ENCODE assay signal across 7 cellular contexts in genomic region chr6:159727717-159728440, GRCh38. TPM values are rescaled to one million over a fixed set of nuclear protein-coding genes. Genes with fewer than 3 reads are reported as not detected.
DNase-seq lines count a peak whose midpoint lies in the region; ATAC-seq, FAIRE-seq and TF ChIP-seq lines count a peak whose summit lies in the region.

No MANE protein-coding gene starts in this region.

- peak; percentile 36 for ATAC-seq in GM19452 (IDR thresholded peaks at IDR 0.05; ENCODE audit: unreplicated experiment)
- ATAC-seq in HG03457 (IDR thresholded peaks at IDR 0.05; ENCODE audit: unreplicated experiment), result peak; percentile 27
- ATAC-seq in aorta (ENCODE audit: low FRiP score), result peak; percentile 69

- no peaks in the 10 kb centered on the region for H3K9me2 ChIP-seq in SK-N-SH

- no peak for DNase-seq in SK-N-SH
- DNase-seq in aorta, result peak in 1 of 2 donors; percentile 68

- TF ChIP-seq RAD21 in SK-N-SH (IDR thresholded peaks at IDR 0.05; ENCODE audit: low read length), result no peak

- H3K9ac ChIP-seq in ES-I3 (ENCODE audit: low read depth, low read length) (peak overlapping the region; percentile 93), SK-N-SH (peak overlapping the region; percentile 97), muscle layer of colon (ENCODE audit: low read length) (peak overlapping the region; percentile 94)

- peak overlapping the region; percentile 82 to 85 for H3K4me3 ChIP-seq in SK-N-SH (ENCODE audit: low read depth in 2 of 2, low read length in 1 of 2)
- H3K4me3 ChIP-seq in muscle layer of colon (ENCODE audit: low read depth in 1 of 2, low read length in 2 of 2), result peak overlapping the region; percentile 69 to 76
- peak overlapping the region; percentile 64 to 81 for H3K4me3 ChIP-seq in aorta (ENCODE audit: low read length in 2 of 2)

- H3K27ac ChIP-seq in SK-N-SH (ENCODE audit: low read depth in 2 of 2, low read length in 1 of 2), result peak overlapping the region; percentile 94 to 97
- H3K27ac ChIP-seq in muscle layer of colon (ENCODE audit: low read depth, low read length), result peak overlapping the region; percentile 90
- peak overlapping the region; percentile 93 to 97 for H3K27ac ChIP-seq in aorta (ENCODE audit: low read depth in 1 of 2, low read length in 2 of 2)

- no peak for TF ChIP-seq EP300 in SK-N-SH (IDR thresholded peaks at IDR 0.05; ENCODE audit: borderline replicate concordance in 1 of 2, low read depth in 1 of 2, low read length in 1 of 2)

- no peak for TF ChIP-seq CTCF in SK-N-SH (IDR thresholded peaks at IDR 0.05)

- H2AFZ ChIP-seq in SK-N-SH (ENCODE audit: low read depth), result 0 out of 2 replicates have a peak overlapping the region, but pooled peaks have one; percentile 27

- CTCF ChIA-PET in SK-N-SH (lab: Yijun Ruan, JAX), result interaction anchor here (1.5 to 3.6 kb wide), 2 partner anchors 10 to 36 kb away, joined by 4 to 21 read pairs; no protein-coding TSS in a partner anchor

- intact Hi-C loops in aorta (cut with DNase I), result loop anchor here (1.0 to 5.0 kb wide), 4 partner anchors 34 to 61 kb away; partner anchors contain the start of genes SOD2 (in 2 of the 2), ACAT2 (in 1 of the 2) and TCP1 (in 1 of the 2)

- H3K9me3 ChIP-seq in ES-I3 (ENCODE audit: control insufficient read depth, insufficient read depth, low read length) (no peaks in the 10 kb centered on the region), SK-N-SH (no peaks in the 10 kb centered on the region), muscle layer of colon (ENCODE audit: low read length) (no peaks in the 10 kb centered on the region), aorta (ENCODE audit: control insufficient read depth, low read length) (no peaks in the 10 kb centered on the region)

- H3K79me2 ChIP-seq in SK-N-SH (ENCODE audit: insufficient read depth), result peaks cover 93% of the 10 kb centered on the region

- peaks cover 50% of the 10 kb centered on the region for H4K20me1 ChIP-seq in SK-N-SH (ENCODE audit: insufficient read depth)

- H3K4me2 ChIP-seq in SK-N-SH, result peak overlapping the region; percentile 76

- H3K27me3 ChIP-seq in SK-N-SH (ENCODE audit: insufficient read depth), result no peaks in the 10 kb centered on the region
- H3K27me3 ChIP-seq in muscle layer of colon (ENCODE audit: control insufficient read depth in 1 of 2, insufficient read depth in 2 of 2, low read length in 2 of 2), result no peaks in the 10 kb centered on the region
- H3K27me3 ChIP-seq in aorta (ENCODE audit: control insufficient read depth in 1 of 2, insufficient read depth in 2 of 2, low read length in 1 of 2), result no peaks in the 10 kb centered on the region

- no peaks in the 10 kb centered on the region for H3K36me3 ChIP-seq in ES-I3 (ENCODE audit: insufficient read depth, low read length)
- peaks cover 2 to 4% of the 10 kb centered on the region in 2 experiments for H3K36me3 ChIP-seq in SK-N-SH (replicated peaks in 1 of 2; ENCODE audit: control insufficient read depth in 1 of 2, insufficient read depth in 2 of 2, low read length in 1 of 2)
- H3K36me3 ChIP-seq in muscle layer of colon (ENCODE audit: insufficient read depth, low read length), result peaks cover 3% of the 10 kb centered on the region
- no peaks in the 10 kb centered on the region for H3K36me3 ChIP-seq in aorta (ENCODE audit: control insufficient read depth in 1 of 2, insufficient read depth in 2 of 2, low read length in 1 of 2)

- no peaks in the 10 kb centered on the region for H3F3A ChIP-seq in SK-N-SH (replicated peaks; ENCODE audit: insufficient read depth)

- peak; percentile 55 for FAIRE-seq in endometrium (lab: Jason Lieb, UNC)

- peaks cover 11% of the 10 kb centered on the region; the same call in 1 of the 2 replicates for H3K4me1 ChIP-seq in ES-I3 (ENCODE audit: insufficient read depth, low read length)
- peaks cover 4 to 9% of the 10 kb centered on the region in 2 experiments; a peak in 3 of 4 replicates for H3K4me1 ChIP-seq in SK-N-SH (ENCODE audit: control insufficient read depth in 1 of 2, insufficient read depth in 2 of 2, low read depth in 1 of 2, low read length in 1 of 2)
- H3K4me1 ChIP-seq in muscle layer of colon (ENCODE audit: insufficient read depth, low read length), result peaks cover 26% of the 10 kb centered on the region
- peaks cover 0 to 2% of the 10 kb centered on the region in 2 donors for H3K4me1 ChIP-seq in aorta (ENCODE audit: control insufficient read depth in 1 of 2, insufficient read depth in 2 of 2, low read length in 2 of 2)

- under 1% methylated on average over 11 of the region's 44 CpGs for whole genome bisulfite sequencing in SK-N-SH (ENCODE audit: low lambda C conversion rate)
- 1% methylated on average over 29 to 44 of the region's 44 CpGs for WGBS in aorta, 2 donors

- POLR2A ChIA-PET in SK-N-SH (lab: Yijun Ruan, JAX), result interaction anchor here (1.9 to 3.4 kb wide), 3 partner anchors 10 to 62 kb away, joined by 5 to 25 read pairs (median 11); partner anchors contain the start of genes ACAT2, MRPL18 and TCP1

TF ChIP-seq in SK-N-SH, 30 proteins besides CTCF, POLR2A, EP300 and RAD21:
- TF ChIP-seq TEAD4 (IDR thresholded peaks at IDR 0.05; ENCODE audit: borderline replicate concordance, insufficient read depth), result 0 out of 2 replicates have a peak, but pooled peaks have one; percentile 18
- TF ChIP-seq FOXJ3 (CRISPR knock-in tag; IDR thresholded peaks at IDR 0.05), result no peak
- no peak for TF ChIP-seq TAF1 (IDR thresholded peaks at IDR 0.05; ENCODE audit: borderline replicate concordance, low read depth, low read length)
- TF ChIP-seq CHD2 (IDR thresholded peaks at IDR 0.05; ENCODE audit: low read length, partially characterized antibody), result no peak
- no peak for TF ChIP-seq ZBTB33 (IDR thresholded peaks at IDR 0.05; ENCODE audit: borderline replicate concordance, low read depth)
- no peak for TF ChIP-seq GABPA (IDR thresholded peaks at IDR 0.05; ENCODE audit: low read depth)

RNA-seq across cellular contexts. Expression of gene WTAP, which starts 0.6 kb away (rescaled TPM):
- polyA plus RNA-seq in SK-N-SH (2012; rRNA removed), result 12.8 and 14.0 TPM in 2 replicates
- 18.5 and 25.9 TPM in 2 replicates for polyA plus RNA-seq in SK-N-SH (2012; cell fraction: cytosol; rRNA removed)
- 14.7 and 20.3 TPM in 2 replicates for polyA plus RNA-seq in SK-N-SH (2012; cell fraction: nucleus; rRNA removed)
- 10 to 100 TPM; 91.7 to 94.7 TPM for total RNA-seq in aorta
- polyA plus RNA-seq in aorta, result 10 to 100 TPM; 67.7 to 83.8 TPM

RNA-seq across cellular contexts. Expression of gene ACAT2, which starts 34.0 kb away (rescaled TPM):
- 13.1 and 14.5 TPM in 2 replicates for polyA plus RNA-seq in SK-N-SH (2012; rRNA removed)
- 17.5 and 17.6 TPM in 2 replicates for polyA plus RNA-seq in SK-N-SH (2012; cell fraction: cytosol; rRNA removed)
- polyA plus RNA-seq in SK-N-SH (2012; cell fraction: nucleus; rRNA removed), result 4.3 and 6.8 TPM in 2 replicates
- 10 to 100 TPM; 16.5 to 21.4 TPM for total RNA-seq in aorta
- polyA plus RNA-seq in aorta, result 10 to 100 TPM; 13.0 to 18.7 TPM

RNA-seq across cellular contexts. Expression of gene SOD2, which starts 34.8 kb away (rescaled TPM):
- 26.8 and 29.0 TPM in 2 replicates for polyA plus RNA-seq in SK-N-SH (2012; rRNA removed)
- 47.2 and 55.1 TPM in 2 replicates for polyA plus RNA-seq in SK-N-SH (2012; cell fraction: cytosol; rRNA removed)
- 21.7 and 30.3 TPM in 2 replicates for polyA plus RNA-seq in SK-N-SH (2012; cell fraction: nucleus; rRNA removed)
- 100 to 1,000 TPM; 387 to 624 TPM for total RNA-seq in aorta
- 100 to 1,000 TPM in 1 of 2 donors, 10 to 100 TPM in 1; 98.1 to 209 TPM for polyA plus RNA-seq in aorta
